In genomic region chr11:112822478-112823274, GRCh38 we compare ENCODE assay signal across 17 cellular contexts.
DNase-seq lines count a peak whose midpoint lies in the region; ATAC-seq lines count a peak whose summit lies in the region.
"Had no signal": no experiment of that assay in that cellular context is flagged by ENCODE, and none has a peak within 500 bp of the region (broad histone marks: within the 10 kb centered on the region; RNA-seq: fewer than 3 reads in every experiment).

No MANE protein-coding gene starts in this region.

- CTCF ChIA-PET in activated CD8-positive, alpha-beta T cell treated with anti-CD3 and anti-CD28 coated beads, Interleukin-2, amount 10 ng/mL, durations not matched to agents 7 days and 5 days (lab: Charles Lee) = no interaction called here

- H3K9me3 Mint-ChIP-seq in activated CD8-positive, alpha-beta T cell treated with anti-CD3 and anti-CD28 coated beads, Interleukin-2, amount 10 ng/mL, durations not matched to agents 7 days and 5 days (ENCODE audit: insufficient read depth) = no peaks in the 10 kb centered on the region
- H3K9me3 Mint-ChIP-seq: activated naive CD4-positive, alpha-beta T cell treated with anti-CD3 and anti-CD28 coated beads, Interleukin-2, amount 10 ng/mL, durations not matched to agents 7 days and 5 days had no signal

- H3K27me3 Mint-ChIP-seq in activated CD8-positive, alpha-beta T cell treated with anti-CD3 and anti-CD28 coated beads, Interleukin-2, amount 10 ng/mL, durations not matched to agents 7 days and 5 days (ENCODE audit: low read depth) = peaks cover 19% of the 10 kb centered on the region
- H3K27me3 Mint-ChIP-seq: activated naive CD4-positive, alpha-beta T cell treated with anti-CD3 and anti-CD28 coated beads, Interleukin-2, amount 10 ng/mL, durations not matched to agents 7 days and 5 days had no signal

- H3K36me3 Mint-ChIP-seq in activated CD8-positive, alpha-beta T cell treated with anti-CD3 and anti-CD28 coated beads, Interleukin-2, amount 10 ng/mL, durations not matched to agents 7 days and 5 days (ENCODE audit: low read depth) = no peaks in the 10 kb centered on the region
- H3K36me3 Mint-ChIP-seq: activated CD8-positive, alpha-beta memory T cell treated with anti-CD3 and anti-CD28 coated beads, Interleukin-2, amount 10 ng/mL, durations not matched to agents 7 days and 5 days; activated naive CD4-positive, alpha-beta T cell treated with anti-CD3 and anti-CD28 coated beads, Interleukin-2, amount 10 ng/mL, durations not matched to agents 7 days and 5 days; CD4-positive, alpha-beta memory T cell had no signal

- H3K27ac Mint-ChIP-seq in activated CD8-positive, alpha-beta T cell treated with anti-CD3 and anti-CD28 coated beads, Interleukin-2, amount 10 ng/mL, durations not matched to agents 7 days and 5 days = no peak overlapping the region
- H3K27ac Mint-ChIP-seq: activated CD8-positive, alpha-beta memory T cell treated with anti-CD3 and anti-CD28 coated beads, Interleukin-2, amount 10 ng/mL, durations not matched to agents 7 days and 5 days; activated naive CD4-positive, alpha-beta T cell treated with anti-CD3 and anti-CD28 coated beads, Interleukin-2, amount 10 ng/mL, durations not matched to agents 7 days and 5 days; CD4-positive, alpha-beta memory T cell had no signal

- POLR2A ChIA-PET in activated CD8-positive, alpha-beta T cell treated with anti-CD3 and anti-CD28 coated beads, Interleukin-2, amount 10 ng/mL, durations not matched to agents 7 days and 5 days (lab: Charles Lee) = no interaction called here

- ATAC-seq in GM18858 (IDR thresholded peaks at IDR 0.05; ENCODE audit: unreplicated experiment) = no peak
- ATAC-seq in activated CD8-positive, alpha-beta T cell treated with anti-CD3 and anti-CD28 coated beads, Interleukin-2, amount 10 ng/mL, durations not matched to agents 7 days and 5 days = no peak
- no peak for ATAC-seq in HG03108 (IDR thresholded peaks at IDR 0.05; ENCODE audit: unreplicated experiment)
- ATAC-seq: activated CD8-positive, alpha-beta memory T cell treated with anti-CD3 and anti-CD28 coated beads, Interleukin-2, amount 10 ng/mL, durations not matched to agents 7 days and 5 days; heart right ventricle had no signal

- no peaks in the 10 kb centered on the region for H3K4me1 Mint-ChIP-seq in activated CD8-positive, alpha-beta T cell treated with anti-CD3 and anti-CD28 coated beads, Interleukin-2, amount 10 ng/mL, durations not matched to agents 7 days and 5 days (ENCODE audit: low read depth)
- H3K4me1 Mint-ChIP-seq: activated CD8-positive, alpha-beta memory T cell treated with anti-CD3 and anti-CD28 coated beads, Interleukin-2, amount 10 ng/mL, durations not matched to agents 7 days and 5 days; activated naive CD4-positive, alpha-beta T cell treated with anti-CD3 and anti-CD28 coated beads, Interleukin-2, amount 10 ng/mL, durations not matched to agents 7 days and 5 days; CD4-positive, alpha-beta memory T cell had no signal

- no peak overlapping the region for H3K4me3 Mint-ChIP-seq in activated CD8-positive, alpha-beta T cell treated with anti-CD3 and anti-CD28 coated beads, Interleukin-2, amount 10 ng/mL, durations not matched to agents 7 days and 5 days
- H3K4me3 Mint-ChIP-seq: activated CD8-positive, alpha-beta memory T cell treated with anti-CD3 and anti-CD28 coated beads, Interleukin-2, amount 10 ng/mL, durations not matched to agents 7 days and 5 days; activated naive CD4-positive, alpha-beta T cell treated with anti-CD3 and anti-CD28 coated beads, Interleukin-2, amount 10 ng/mL, durations not matched to agents 7 days and 5 days; CD4-positive, alpha-beta memory T cell had no signal

- DNase-seq in HT1080 (ENCODE audit: low read depth) (peak; percentile 21), NCI-H2029 treated with DMSO at 0.1 percent for 48 hours (lab: John Stamatoyannopoulos, UW) (peak; percentile 17), amniotic epithelial cell (ENCODE audit: low read depth) (peak; percentile 16), mucosa of gallbladder (ENCODE audit: low spot score) (peak; percentile 83), pons (ENCODE audit: low spot score) (no peak)
- no peak for DNase-seq in activated CD8-positive, alpha-beta T cell treated with anti-CD3 and anti-CD28 coated beads, Interleukin-2, amount 10 ng/mL, durations not matched to agents 7 days and 5 days
- DNase-seq: activated CD8-positive, alpha-beta memory T cell treated with anti-CD3 and anti-CD28 coated beads, Interleukin-2, amount 10 ng/mL, durations not matched to agents 7 days and 5 days; activated naive CD4-positive, alpha-beta T cell treated with anti-CD3 and anti-CD28 coated beads, Interleukin-2, amount 10 ng/mL, durations not matched to agents 7 days and 5 days; caudate nucleus; CD4-positive, alpha-beta memory T cell; heart right ventricle; mesenchymal stem cell; NCI-H226; stimulated activated CD8-positive, alpha-beta memory T cell treated with anti-CD3 and anti-CD28 coated beads, Interleukin-4, amount 100 ng/mL, for 48 hours; transverse colon had no signal

Comparison
In these comparisons a context has a peak if more than half of its experiments do, and no peak if none do; other contexts are left out.
1. DNase-seq: peak in HT1080 (single experiment), NCI-H2029 treated with DMSO at 0.1 percent for 48 hours (single experiment), amniotic epithelial cell (single experiment) and mucosa of gallbladder (single experiment); none in activated CD8-positive, alpha-beta T cell treated with anti-CD3 and anti-CD28 coated beads, Interleukin-2, amount 10 ng/mL, durations not matched to agents 7 days and 5 days (single experiment) and pons (single experiment).